ENCODE assay signal across 17 cellular contexts in genomic region chr3:124636101-124636862, GRCh38.
A peak's percentile ranks its signal among the peaks of the same experiment; 100 is the strongest.
DNase-seq lines count a peak whose midpoint lies in the region; ATAC-seq and TF ChIP-seq lines count a peak whose summit lies in the region.
"Had no signal": no experiment of that assay in that cellular context is flagged by ENCODE, and none has a peak within 500 bp of the region (broad histone marks: within the 10 kb centered on the region; RNA-seq: fewer than 3 reads in every experiment).

No MANE protein-coding gene starts in this region.

- intact Hi-C loops in activated CD8-positive, alpha-beta T cell treated with anti-CD3 and anti-CD28 coated beads for 36 hours (cut with micrococcal nuclease), result no loop called here
- intact Hi-C loops in activated naive CD4-positive, alpha-beta T cell treated with anti-CD3 and anti-CD28 coated beads for 36 hours (cut with micrococcal nuclease), result no loop called here

- no peak for TF ChIP-seq CTCF in activated CD8-positive, alpha-beta T cell treated with anti-CD3 and anti-CD28 coated beads for 36 hours (IDR thresholded peaks at IDR 0.05)
- TF ChIP-seq CTCF in right atrium auricular region (IDR thresholded peaks at IDR 0.05), result no peak

- H3K9me3 Mint-ChIP-seq in activated CD8-positive, alpha-beta T cell treated with anti-CD3 and anti-CD28 coated beads, Interleukin-2, amount 10 ng/mL, durations not matched to agents 7 days and 5 days (ENCODE audit: insufficient read depth), result no peaks in the 10 kb centered on the region
- H3K9me3 Mint-ChIP-seq in activated CD8-positive, alpha-beta T cell treated with anti-CD3 and anti-CD28 coated beads for 36 hours, result peaks cover 2% of the 10 kb centered on the region
- H3K9me3 Mint-ChIP-seq in activated naive CD4-positive, alpha-beta T cell treated with anti-CD3 and anti-CD28 coated beads for 36 hours, result no peaks in the 10 kb centered on the region
- H3K9me3 Mint-ChIP-seq: activated T-helper 17 cell treated with anti-CD3 and anti-CD28 coated beads, Interleukin-2, amount 50 U/mL, for 72 hours; stimulated activated naive B cell treated with anti-CD40 and anti-IgM and Interleukin-4, amounts not matched to agents 10 μg/mL and 1 μg/mL and 100 μg/mL, for 72 hours had no signal

- H3K9ac ChIP-seq in duodenal mucosa (ENCODE audit: low read depth in 1 of 2, low read length in 2 of 2), result peak overlapping the region; percentile 58 to 72
- H3K9ac ChIP-seq in mucosa of rectum (ENCODE audit: low read depth in 1 of 2, low read length in 2 of 2), result peak overlapping the region; percentile 60 to 78

- H3K36me3 ChIP-seq in duodenal mucosa (ENCODE audit: control insufficient read depth in 1 of 2, insufficient read depth in 2 of 2, low read length in 2 of 2), result no peaks in the 10 kb centered on the region
- no peaks in the 10 kb centered on the region for H3K36me3 ChIP-seq in mucosa of rectum (ENCODE audit: control insufficient read depth in 2 of 2, insufficient read depth in 2 of 2, low read length in 2 of 2)
- peaks cover 6% of the 10 kb centered on the region for H3K36me3 ChIP-seq in right atrium auricular region

- H3K4me3 ChIP-seq in duodenal mucosa (ENCODE audit: low read depth in 1 of 2, low read length in 2 of 2) (peak overlapping the region; percentile 70 to 76), mucosa of rectum (ENCODE audit: low read length in 2 of 2) (peak overlapping the region; percentile 42 to 76), right atrium auricular region (no peak overlapping the region)
- H3K4me3 ChIP-seq: adrenal gland, psoas muscle had no signal

- peak overlapping the region; percentile 57 for H3K4me3 Mint-ChIP-seq in activated CD8-positive, alpha-beta T cell treated with anti-CD3 and anti-CD28 coated beads, Interleukin-2, amount 10 ng/mL, durations not matched to agents 7 days and 5 days
- no peak overlapping the region for H3K4me3 Mint-ChIP-seq in activated CD8-positive, alpha-beta T cell treated with anti-CD3 and anti-CD28 coated beads for 36 hours
- H3K4me3 Mint-ChIP-seq in activated naive CD4-positive, alpha-beta T cell treated with anti-CD3 and anti-CD28 coated beads for 36 hours, result no peak overlapping the region
- H3K4me3 Mint-ChIP-seq: activated T-helper 17 cell treated with anti-CD3 and anti-CD28 coated beads, Interleukin-2, amount 50 U/mL, for 72 hours had no signal

- H3K27ac ChIP-seq in duodenal mucosa (ENCODE audit: low read depth, low read length) (peak overlapping the region; percentile 73), mucosa of rectum (ENCODE audit: low read depth in 2 of 2, low read length in 2 of 2) (peak overlapping the region; percentile 93 to 95), right atrium auricular region (no peak overlapping the region)
- H3K27ac ChIP-seq: adrenal gland, psoas muscle had no signal

- no peaks in the 10 kb centered on the region for H3K9me3 ChIP-seq in duodenal mucosa (ENCODE audit: control insufficient read depth in 1 of 2, low read length in 2 of 2)
- no peaks in the 10 kb centered on the region for H3K9me3 ChIP-seq in mucosa of rectum (ENCODE audit: control insufficient read depth in 2 of 2, low read length in 2 of 2)
- no peaks in the 10 kb centered on the region for H3K9me3 ChIP-seq in right atrium auricular region
- H3K9me3 ChIP-seq: adrenal gland, psoas muscle had no signal

- POLR2A ChIA-PET in activated CD8-positive, alpha-beta T cell treated with anti-CD3 and anti-CD28 coated beads, Interleukin-2, amount 10 ng/mL, durations not matched to agents 7 days and 5 days (lab: Charles Lee), result no interaction called here
- POLR2A ChIA-PET in activated CD8-positive, alpha-beta T cell treated with anti-CD3 and anti-CD28 coated beads for 36 hours (lab: Charles Lee), result no interaction called here

- ATAC-seq in activated CD8-positive, alpha-beta T cell treated with anti-CD3 and anti-CD28 coated beads, Interleukin-2, amount 10 ng/mL, durations not matched to agents 7 days and 5 days, result peak; percentile 25
- no peak for ATAC-seq in activated CD8-positive, alpha-beta T cell treated with anti-CD3 and anti-CD28 coated beads for 36 hours
- ATAC-seq: activated T-helper 17 cell treated with anti-CD3 and anti-CD28 coated beads, Interleukin-2, amount 50 U/mL, for 72 hours; stimulated activated naive B cell treated with anti-CD40 and anti-IgM and Interleukin-4, amounts not matched to agents 10 μg/mL and 1 μg/mL and 100 μg/mL, for 72 hours had no signal

- peak; percentile 49 for DNase-seq in activated CD8-positive, alpha-beta T cell treated with anti-CD3 and anti-CD28 coated beads, Interleukin-2, amount 10 ng/mL, durations not matched to agents 7 days and 5 days
- no peak for DNase-seq in activated CD8-positive, alpha-beta T cell treated with anti-CD3 and anti-CD28 coated beads for 36 hours
- DNase-seq in activated naive CD4-positive, alpha-beta T cell treated with anti-CD3 and anti-CD28 coated beads for 36 hours, result no peak
- DNase-seq in stimulated activated CD8-positive, alpha-beta memory T cell treated with anti-CD3 and anti-CD28 coated beads, Interleukin-4, amount 100 ng/mL, for 48 hours, result no peak
- DNase-seq in NOMO-1 treated with dmso at 0.1 percent for 144 hours (lab: John Stamatoyannopoulos, UW; ENCODE audit: unreplicated experiment) (no peak), right atrium auricular region (ENCODE audit: low spot score) (no peak)
- DNase-seq: adrenal gland; central memory CD4-positive, alpha-beta T cell; kidney glomerular epithelial cell; NK-92 treated with Interleukin-12 subunit alpha and Interleukin-12 subunit beta, amount 100 ng/mL, for 24 hours; psoas muscle; stimulated activated CD4-positive, alpha-beta T cell treated with anti-CD3 and anti-CD28 coated beads, Interleukin-12 subunit alpha, Interleukin-12 subunit beta, amount 100 ng/mL, for 4 hours; stimulated activated naive B cell treated with anti-CD40 and anti-IgM and Interleukin-4, amounts not matched to agents 10 μg/mL and 1 μg/mL and 100 μg/mL, for 72 hours; trophoblast cell had no signal

- H3K27me3 Mint-ChIP-seq in activated CD8-positive, alpha-beta T cell treated with anti-CD3 and anti-CD28 coated beads, Interleukin-2, amount 10 ng/mL, durations not matched to agents 7 days and 5 days (ENCODE audit: low read depth), result peaks cover 18% of the 10 kb centered on the region
- H3K27me3 Mint-ChIP-seq in activated CD8-positive, alpha-beta T cell treated with anti-CD3 and anti-CD28 coated beads for 36 hours, result peaks cover 16% of the 10 kb centered on the region
- H3K27me3 Mint-ChIP-seq in activated naive CD4-positive, alpha-beta T cell treated with anti-CD3 and anti-CD28 coated beads for 36 hours (ENCODE audit: low read depth), result no peaks in the 10 kb centered on the region
- H3K27me3 Mint-ChIP-seq: stimulated activated naive B cell treated with anti-CD40 and anti-IgM and Interleukin-4, amounts not matched to agents 10 μg/mL and 1 μg/mL and 100 μg/mL, for 72 hours had no signal

- H3K36me3 Mint-ChIP-seq in activated CD8-positive, alpha-beta T cell treated with anti-CD3 and anti-CD28 coated beads, Interleukin-2, amount 10 ng/mL, durations not matched to agents 7 days and 5 days (ENCODE audit: low read depth), result peaks cover 11% of the 10 kb centered on the region
- no peaks in the 10 kb centered on the region for H3K36me3 Mint-ChIP-seq in activated CD8-positive, alpha-beta T cell treated with anti-CD3 and anti-CD28 coated beads for 36 hours (ENCODE audit: low read depth)
- peaks cover 1% of the 10 kb centered on the region for H3K36me3 Mint-ChIP-seq in activated naive CD4-positive, alpha-beta T cell treated with anti-CD3 and anti-CD28 coated beads for 36 hours (ENCODE audit: low read depth)
- H3K36me3 Mint-ChIP-seq: stimulated activated naive B cell treated with anti-CD40 and anti-IgM and Interleukin-4, amounts not matched to agents 10 μg/mL and 1 μg/mL and 100 μg/mL, for 72 hours had no signal

- H3K4me1 ChIP-seq in duodenal mucosa (ENCODE audit: control insufficient read depth in 1 of 2, insufficient read depth in 2 of 2, low read length in 2 of 2), result peaks cover 52 to 56% of the 10 kb centered on the region in 2 donors
- peaks cover 24 to 51% of the 10 kb centered on the region in 2 donors for H3K4me1 ChIP-seq in mucosa of rectum (ENCODE audit: control insufficient read depth in 2 of 2, insufficient read depth in 2 of 2, low read length in 2 of 2)
- no peaks in the 10 kb centered on the region for H3K4me1 ChIP-seq in right atrium auricular region
- H3K4me1 ChIP-seq: adrenal gland, psoas muscle had no signal

- peaks cover 69% of the 10 kb centered on the region for H3K4me1 Mint-ChIP-seq in activated CD8-positive, alpha-beta T cell treated with anti-CD3 and anti-CD28 coated beads, Interleukin-2, amount 10 ng/mL, durations not matched to agents 7 days and 5 days (ENCODE audit: low read depth)
- peaks cover 34% of the 10 kb centered on the region for H3K4me1 Mint-ChIP-seq in activated CD8-positive, alpha-beta T cell treated with anti-CD3 and anti-CD28 coated beads for 36 hours (ENCODE audit: low read depth)
- peaks cover 27% of the 10 kb centered on the region for H3K4me1 Mint-ChIP-seq in activated naive CD4-positive, alpha-beta T cell treated with anti-CD3 and anti-CD28 coated beads for 36 hours (ENCODE audit: low read depth)

- CTCF ChIA-PET in activated CD8-positive, alpha-beta T cell treated with anti-CD3 and anti-CD28 coated beads, Interleukin-2, amount 10 ng/mL, durations not matched to agents 7 days and 5 days (lab: Charles Lee), result interaction anchor here (0.8 to 3.4 kb wide), 3 partner anchors 9 to 77 kb away, joined by 4 to 13 read pairs (median 5); no protein-coding TSS in a partner anchor
- CTCF ChIA-PET in activated CD8-positive, alpha-beta T cell treated with anti-CD3 and anti-CD28 coated beads for 36 hours (lab: Charles Lee), result interaction anchor here (0.9 to 2.9 kb wide), 2 partner anchors 52 to 77 kb away, joined by 3 to 14 read pairs; no protein-coding TSS in a partner anchor
- CTCF ChIA-PET in activated naive CD4-positive, alpha-beta T cell treated with anti-CD3 and anti-CD28 coated beads for 36 hours (lab: Charles Lee), result interaction anchor here (0.8 to 0.9 kb wide), 3 partner anchors 10 to 88 kb away, joined by 3 to 4 read pairs (median 3); no protein-coding TSS in a partner anchor

- H3K27me3 ChIP-seq in duodenal mucosa (ENCODE audit: control insufficient read depth in 1 of 2, insufficient read depth in 2 of 2, low read length in 2 of 2), result peaks cover 0 to 4% of the 10 kb centered on the region in 2 donors
- H3K27me3 ChIP-seq in mucosa of rectum (ENCODE audit: control insufficient read depth in 2 of 2, insufficient read depth in 2 of 2, low read length in 2 of 2), result no peaks in the 10 kb centered on the region
- no peaks in the 10 kb centered on the region for H3K27me3 ChIP-seq in right atrium auricular region
- H3K27me3 ChIP-seq: adrenal gland had no signal

- peak overlapping the region; percentile 57 for H3K27ac Mint-ChIP-seq in activated CD8-positive, alpha-beta T cell treated with anti-CD3 and anti-CD28 coated beads, Interleukin-2, amount 10 ng/mL, durations not matched to agents 7 days and 5 days
- H3K27ac Mint-ChIP-seq in activated CD8-positive, alpha-beta T cell treated with anti-CD3 and anti-CD28 coated beads for 36 hours, result no peak overlapping the region
- no peak overlapping the region for H3K27ac Mint-ChIP-seq in activated naive CD4-positive, alpha-beta T cell treated with anti-CD3 and anti-CD28 coated beads for 36 hours
- H3K27ac Mint-ChIP-seq: activated T-helper 17 cell treated with anti-CD3 and anti-CD28 coated beads, Interleukin-2, amount 50 U/mL, for 72 hours had no signal

Comparison
In these comparisons a context has a peak if more than half of its experiments do, and no peak if none do; other contexts are left out.
1. H3K27ac ChIP-seq: peak in duodenal mucosa (single experiment) and mucosa of rectum (2 of 2); none in right atrium auricular region (0 of 2).
2. H3K4me3 ChIP-seq: peak in duodenal mucosa (2 of 2) and mucosa of rectum (2 of 2); none in right atrium auricular region (0 of 2).